1 cellular context compared by ENCODE assay signal in genomic region chr11:504994-505344, GRCh38.
TF ChIP-seq lines count a peak whose summit lies in the region.

No MANE protein-coding gene starts in this region.

TF ChIP-seq in endothelial cell of umbilical vein, 7 proteins besides CTCF, POLR2A, EP300 and RAD21:
- no peak for TF ChIP-seq FOS (IDR thresholded peaks at IDR 0.05; ENCODE audit: borderline replicate concordance, insufficient read depth, low read length)
- TF ChIP-seq, protein P1, sequence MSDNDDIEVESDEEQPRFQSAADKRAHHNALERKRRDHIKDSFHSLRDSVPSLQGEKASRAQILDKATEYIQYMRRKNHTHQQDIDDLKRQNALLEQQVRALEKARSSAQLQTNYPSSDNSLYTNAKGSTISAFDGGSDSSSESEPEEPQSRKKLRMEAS (IDR thresholded peaks at IDR 0.05; ENCODE audit: insufficient read depth, insufficient read length): no peak
- TF ChIP-seq MYC (IDR thresholded peaks at IDR 0.05; ENCODE audit: low read depth, low read length): no peak
- TF ChIP-seq GATA2 (IDR thresholded peaks at IDR 0.05; ENCODE audit: insufficient read depth, insufficient read length, low read depth, low read length): no peak
- no peak for TF ChIP-seq JUN (IDR thresholded peaks at IDR 0.05; ENCODE audit: borderline replicate concordance, insufficient read depth, insufficient read length, low read depth)
- no peak for TF ChIP-seq POLR2AphosphoS5 (IDR thresholded peaks at IDR 0.05; ENCODE audit: insufficient read depth, low read depth, low read length)
- TF ChIP-seq EZH2 (IDR thresholded peaks at IDR 0.05; ENCODE audit: borderline replicate concordance, low read depth, low read length, severe bottlenecking): no peak
